In genomic region chr4:147839200-147839599, GRCh38 we compare ENCODE assay signal across 22 cellular contexts.
A peak's percentile ranks its signal among the peaks of the same experiment; 100 is the strongest.
DNase-seq lines count a peak whose midpoint lies in the region; ATAC-seq, FAIRE-seq and TF ChIP-seq lines count a peak whose summit lies in the region.
"Had no signal": no experiment of that assay in that cellular context is flagged by ENCODE, and none has a peak within 500 bp of the region (broad histone marks: within the 10 kb centered on the region; RNA-seq: fewer than 3 reads in every experiment).

No MANE protein-coding gene starts in this region.

- ATAC-seq in gastrocnemius medialis (no peak), HG03469 (IDR thresholded peaks at IDR 0.05; ENCODE audit: unreplicated experiment) (no peak)
- ATAC-seq: PC-3 had no signal

- no peaks in the 10 kb centered on the region for H3K27me3 Mint-ChIP-seq in astrocyte (ENCODE audit: low read depth, unreplicated experiment)
- H3K27me3 Mint-ChIP-seq in activated T-cell treated with anti-CD3 and anti-CD28 coated beads, Interleukin-2, amount 50 U/mL, for 24 hours = no peaks in the 10 kb centered on the region
- H3K27me3 Mint-ChIP-seq: CD4-positive, alpha-beta memory T cell had no signal

- H3K36me3 ChIP-seq in astrocyte (ENCODE audit: insufficient read depth, low read length) (no peaks in the 10 kb centered on the region), hepatocyte (replicated peaks; ENCODE audit: insufficient read depth, low read depth) (no peaks in the 10 kb centered on the region), gastrocnemius medialis (no peaks in the 10 kb centered on the region), H7 (replicated peaks; ENCODE audit: control insufficient read depth, insufficient read depth, low read length) (no peaks in the 10 kb centered on the region)
- H3K36me3 ChIP-seq: BLaER1 had no signal

- intact Hi-C loops in gastrocnemius medialis (cut with DNase I; ENCODE audit: low total_unique reads) = no loop called here

- H3K27me3 ChIP-seq in astrocyte (ENCODE audit: insufficient read depth, low read length) (no peaks in the 10 kb centered on the region), hepatocyte (no peaks in the 10 kb centered on the region), gastrocnemius medialis (no peaks in the 10 kb centered on the region), H7 (ENCODE audit: control insufficient read depth, insufficient read depth, low read length) (no peaks in the 10 kb centered on the region)
- H3K27me3 ChIP-seq: BLaER1 had no signal

- H3K4me3 Mint-ChIP-seq in astrocyte (ENCODE audit: unreplicated experiment) = no peak overlapping the region
- H3K4me3 Mint-ChIP-seq in activated T-cell treated with anti-CD3 and anti-CD28 coated beads, Interleukin-2, amount 50 U/mL, for 24 hours = no peak overlapping the region
- H3K4me3 Mint-ChIP-seq: CD4-positive, alpha-beta memory T cell; IgD-negative memory B cell had no signal

- DNase-seq in astrocyte (ENCODE audit: low read depth) (no peak), hepatocyte (ENCODE audit: low spot score) (no peak), gastrocnemius medialis (no peak), H7 (no peak), NCI-H146 treated with DMSO at 0.1 percent for 48 hours (lab: John Stamatoyannopoulos, UW; ENCODE audit: unreplicated experiment) (no peak)
- DNase-seq in activated T-cell treated with anti-CD3 and anti-CD28 coated beads, Interleukin-2, amount 50 U/mL, for 24 hours = no peak
- DNase-seq: CD4-positive, alpha-beta memory T cell; Karpas-422; NCI-H1417 treated with DMSO at 0.1 percent for 48 hours; NCI-H1930; NCI-H345; NCI-H526; PC-3; SIG-M5 had no signal

- 43% methylated on average over 2 of the region's 2 CpGs for WGBS in hepatocyte (ENCODE audit: low lambda C conversion rate, missing lambda C conversion rate)

- peaks cover 37% of the 10 kb centered on the region for H3K4me1 Mint-ChIP-seq in astrocyte (ENCODE audit: low read depth, unreplicated experiment)
- peaks cover 10% of the 10 kb centered on the region for H3K4me1 Mint-ChIP-seq in activated T-cell treated with anti-CD3 and anti-CD28 coated beads, Interleukin-2, amount 50 U/mL, for 24 hours (ENCODE audit: low read depth)

- H3K79me2 ChIP-seq in astrocyte (ENCODE audit: insufficient read depth, low read length) (no peaks in the 10 kb centered on the region), hepatocyte (peaks cover 9% of the 10 kb centered on the region)

- H2AFZ ChIP-seq in astrocyte (ENCODE audit: low read depth, low read length) (no peak overlapping the region), hepatocyte (no peak overlapping the region)

- no peak overlapping the region for H3K27ac Mint-ChIP-seq in astrocyte (ENCODE audit: unreplicated experiment)
- no peak overlapping the region for H3K27ac Mint-ChIP-seq in activated T-cell treated with anti-CD3 and anti-CD28 coated beads, Interleukin-2, amount 50 U/mL, for 24 hours
- H3K27ac Mint-ChIP-seq: IgD-negative memory B cell had no signal

- H3K4me2 ChIP-seq in astrocyte (ENCODE audit: low read length) (no peak overlapping the region), hepatocyte (no peak overlapping the region)
- H3K4me2 ChIP-seq: BLaER1 had no signal

- TF ChIP-seq CTCF in astrocyte (IDR thresholded peaks at IDR 0.05; ENCODE audit: insufficient read depth, low read depth, low read length) (no peak), hepatocyte (IDR thresholded peaks at IDR 0.05; ENCODE audit: poor library complexity) (no peak), gastrocnemius medialis (IDR thresholded peaks at IDR 0.05 in 4 of 5, conservative IDR thresholded peaks at IDR 0.05 in 1 of 5) (no peak)

- H3K36me3 Mint-ChIP-seq in astrocyte (ENCODE audit: low read depth, unreplicated experiment) = peaks cover 2% of the 10 kb centered on the region
- no peaks in the 10 kb centered on the region for H3K36me3 Mint-ChIP-seq in activated T-cell treated with anti-CD3 and anti-CD28 coated beads, Interleukin-2, amount 50 U/mL, for 24 hours (ENCODE audit: low read depth)
- H3K36me3 Mint-ChIP-seq: IgD-negative memory B cell had no signal

- no peak overlapping the region for H3K4me3 ChIP-seq in astrocyte (ENCODE audit: insufficient read depth, low read depth, low read length)
- H3K4me3 ChIP-seq in hepatocyte = no peak overlapping the region
- no peak overlapping the region for H3K4me3 ChIP-seq in gastrocnemius medialis
- no peak overlapping the region for H3K4me3 ChIP-seq in H7 (ENCODE audit: insufficient read depth, low read depth, low read length)
- H3K4me3 ChIP-seq: BLaER1 had no signal

- in situ Hi-C loops in gastrocnemius medialis (cut with MboI; ENCODE audit: low sequenced_read_pairs in 4 of 4) = no loop called here

- FAIRE-seq in G401.6 (lab: Jason Lieb, UNC) (peak; percentile 44), astrocyte (lab: Jason Lieb, UNC) (peak; percentile 45)
- FAIRE-seq: A204.1, H54, HTR-8/SVneo had no signal

- H3K9me2 ChIP-seq in hepatocyte (replicated peaks; ENCODE audit: insufficient read depth) = no peaks in the 10 kb centered on the region

- TF ChIP-seq POLR2A in gastrocnemius medialis (IDR thresholded peaks at IDR 0.05) = no peak

- H3K9me3 ChIP-seq in astrocyte (ENCODE audit: insufficient read depth, low read depth, low read length) = no peaks in the 10 kb centered on the region
- H3K9me3 ChIP-seq in hepatocyte (ENCODE audit: low read depth) = no peaks in the 10 kb centered on the region
- H3K9me3 ChIP-seq in gastrocnemius medialis = no peaks in the 10 kb centered on the region
- H3K9me3 ChIP-seq: BLaER1 had no signal

- H3K4me1 ChIP-seq in astrocyte (ENCODE audit: insufficient read depth, low read length) (peaks cover 3% of the 10 kb centered on the region), hepatocyte (ENCODE audit: insufficient read depth) (no peaks in the 10 kb centered on the region), gastrocnemius medialis (peaks cover 50 to 57% of the 10 kb centered on the region in 2 donors)
- H3K4me1 ChIP-seq: BLaER1 had no signal

- H3K27ac ChIP-seq in astrocyte (ENCODE audit: low read depth, low read length) = no peak overlapping the region
- peak overlapping the region; percentile 24 for H3K27ac ChIP-seq in hepatocyte
- H3K27ac ChIP-seq in gastrocnemius medialis = peak overlapping the region in 3 of 4 donors; percentile 3 to 22 (median 18)
- H3K27ac ChIP-seq: BLaER1, RWPE1 had no signal

- no peaks in the 10 kb centered on the region for H4K20me1 ChIP-seq in astrocyte (ENCODE audit: insufficient read depth, low read length)
- H4K20me1 ChIP-seq in hepatocyte (ENCODE audit: insufficient read depth, poor library complexity, severe bottlenecking) = no peaks in the 10 kb centered on the region
- H4K20me1 ChIP-seq: BLaER1 had no signal

- no peak overlapping the region for H3K9ac ChIP-seq in astrocyte (ENCODE audit: low read length)
- H3K9ac ChIP-seq: BLaER1 had no signal

- H3K9me3 Mint-ChIP-seq in astrocyte (ENCODE audit: unreplicated experiment) = no peaks in the 10 kb centered on the region
- no peaks in the 10 kb centered on the region for H3K9me3 Mint-ChIP-seq in activated T-cell treated with anti-CD3 and anti-CD28 coated beads, Interleukin-2, amount 50 U/mL, for 24 hours
- H3K9me3 Mint-ChIP-seq: CD4-positive, alpha-beta memory T cell; IgD-negative memory B cell had no signal
